Comparison of ENCODE assay signal across 21 cellular contexts in the genomic region with DNA sequence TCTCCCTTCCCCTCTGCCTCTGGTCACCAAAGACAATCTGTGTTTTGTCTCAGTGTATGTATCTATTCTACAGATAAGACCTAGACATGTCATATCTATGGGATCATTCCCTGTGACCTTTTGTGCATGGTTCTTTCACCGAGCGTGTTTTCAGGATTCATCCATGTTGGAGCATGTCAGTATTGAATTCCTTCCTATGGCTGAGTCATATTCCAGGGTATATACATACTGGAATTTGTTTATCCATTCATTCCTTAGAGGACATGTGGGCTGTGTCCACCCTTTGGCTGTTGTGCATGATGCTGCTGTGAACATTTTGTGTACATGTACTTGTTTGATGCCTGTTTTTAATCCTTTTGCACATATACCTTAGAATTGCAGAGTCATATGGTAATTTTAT.
DNase-seq lines count a peak whose midpoint lies in the region; ATAC-seq, FAIRE-seq and TF ChIP-seq lines count a peak whose summit lies in the region.
"Had no signal": no experiment of that assay in that cellular context is flagged by ENCODE, and none has a peak within 500 bp of the region (broad histone marks: within the 10 kb centered on the region; RNA-seq: fewer than 3 reads in every experiment).

No MANE protein-coding gene starts in this region.

- no peaks in the 10 kb centered on the region for H4K20me1 ChIP-seq in K562 (replicated peaks; ENCODE audit: control insufficient read depth, insufficient read depth, low read length)
- peaks cover 31% of the 10 kb centered on the region for H4K20me1 ChIP-seq in osteoblast (ENCODE audit: insufficient read depth, low read length)
- H4K20me1 ChIP-seq: BLaER1 treated with 17β-estradiol and CSF1 and Interleukin-3, amounts not matched to agents 10 nM and 100 nM had no signal

- no peak for TF ChIP-seq RAD21 in K562 (CRISPR knock-in tag; conservative IDR thresholded peaks at IDR 0.05 in 1 of 2, IDR thresholded peaks at IDR 0.05 in 1 of 2)

- BruUV-seq in MCF 10A (replicated peaks; lab: Mats Ljungman, UMichigan) (no TSS peak), K562 (replicated peaks; lab: Mats Ljungman, UMichigan) (no TSS peak)

- WGBS in K562 (ENCODE audit: insufficient coverage, low coverage, missing lambda C conversion rate) = 0% methylated on average over 2 of the region's 2 CpGs

- H3K36me3 ChIP-seq in breast epithelium (no peaks in the 10 kb centered on the region), K562 (ENCODE audit: control insufficient read depth, insufficient read depth, low read length) (no peaks in the 10 kb centered on the region), osteoblast (ENCODE audit: insufficient read depth, low read length) (no peaks in the 10 kb centered on the region)
- H3K36me3 ChIP-seq: BLaER1 treated with 17β-estradiol and CSF1 and Interleukin-3, amounts not matched to agents 10 nM and 100 nM had no signal

- POLR2A ChIA-PET in MCF 10A (lab: Yijun Ruan, JAX) (interaction anchor here (0.7 kb wide), 1 partner anchor 326 kb away, joined by 3 read pairs; no protein-coding TSS in a partner anchor), K562 (lab: Yijun Ruan, JAX) (interaction anchor here (1.1 kb wide), 1 partner anchor 13 kb away, joined by 3 read pairs; no protein-coding TSS in a partner anchor)

- H3K4me1 Mint-ChIP-seq in MCF 10A (ENCODE audit: insufficient read depth, unreplicated experiment) = no peaks in the 10 kb centered on the region
- H3K4me1 Mint-ChIP-seq in stimulated activated naive CD8-positive, alpha-beta T cell treated with anti-CD3 and anti-CD28 coated beads, Interleukin-15, amount 100 ng/mL, for 72 hours = no peaks in the 10 kb centered on the region
- H3K4me1 Mint-ChIP-seq: CD4-positive, alpha-beta memory T cell had no signal

- H3K4me3 Mint-ChIP-seq in MCF 10A (ENCODE audit: unreplicated experiment) = no peak overlapping the region
- H3K4me3 Mint-ChIP-seq in stimulated activated naive CD8-positive, alpha-beta T cell treated with anti-CD3 and anti-CD28 coated beads, Interleukin-15, amount 100 ng/mL, for 72 hours = no peak overlapping the region
- H3K4me3 Mint-ChIP-seq: CD4-positive, alpha-beta memory T cell; HFFc6 had no signal

- H3K36me3 Mint-ChIP-seq in MCF 10A (ENCODE audit: insufficient read depth, unreplicated experiment) = no peaks in the 10 kb centered on the region
- H3K36me3 Mint-ChIP-seq: CD4-positive, alpha-beta memory T cell had no signal

- H3K4me1 ChIP-seq in breast epithelium (no peaks in the 10 kb centered on the region), K562 (replicated peaks in 1 of 2; ENCODE audit: control insufficient read depth in 2 of 2, insufficient read depth in 2 of 2, low read length in 2 of 2) (no peaks in the 10 kb centered on the region), osteoblast (ENCODE audit: insufficient read depth, low read length) (peaks cover 4% of the 10 kb centered on the region)

- ATAC-seq in K562 = no peak
- peak; percentile 30 for ATAC-seq in esophagus mucosa
- no peak for ATAC-seq in stimulated activated naive CD8-positive, alpha-beta T cell treated with anti-CD3 and anti-CD28 coated beads, Interleukin-15, amount 100 ng/mL, for 72 hours

- H3K9me3 ChIP-seq in breast epithelium = no peaks in the 10 kb centered on the region
- H3K9me3 ChIP-seq in K562 (replicated peaks; ENCODE audit: control insufficient read depth, insufficient read depth, low read depth, low read length) = no peaks in the 10 kb centered on the region
- H3K9me3 ChIP-seq in osteoblast (ENCODE audit: low read depth, low read length) = no peaks in the 10 kb centered on the region
- H3K9me3 ChIP-seq: BLaER1 treated with 17β-estradiol and CSF1 and Interleukin-3, amounts not matched to agents 10 nM and 100 nM had no signal

- H3K27ac Mint-ChIP-seq in MCF 10A (ENCODE audit: low read depth, unreplicated experiment) = no peak overlapping the region
- no peak overlapping the region for H3K27ac Mint-ChIP-seq in stimulated activated naive CD8-positive, alpha-beta T cell treated with anti-CD3 and anti-CD28 coated beads, Interleukin-15, amount 100 ng/mL, for 72 hours
- H3K27ac Mint-ChIP-seq: CD4-positive, alpha-beta memory T cell; HFFc6 had no signal

- no peak overlapping the region for H3K4me3 ChIP-seq in breast epithelium
- H3K4me3 ChIP-seq in K562 = no peak overlapping the region
- H3K4me3 ChIP-seq in osteoblast (ENCODE audit: insufficient read depth, low read length) = no peak overlapping the region
- H3K4me3 ChIP-seq: BLaER1 treated with 17β-estradiol and CSF1 and Interleukin-3, amounts not matched to agents 10 nM and 100 nM had no signal

- H3K27ac ChIP-seq in breast epithelium = no peak overlapping the region
- H3K27ac ChIP-seq in K562 (ENCODE audit: extremely low read depth, low read depth, low read length) = no peak overlapping the region
- no peak overlapping the region for H3K27ac ChIP-seq in osteoblast (ENCODE audit: low read depth, low read length)
- H3K27ac ChIP-seq: 22Rv1; BLaER1 treated with 17β-estradiol and CSF1 and Interleukin-3, amounts not matched to agents 10 nM and 100 nM; KMS-11 had no signal

- H3K27me3 ChIP-seq in breast epithelium (no peaks in the 10 kb centered on the region), K562 (ENCODE audit: control insufficient read depth in 2 of 2, insufficient read depth in 2 of 2, low read length in 2 of 2) (peaks cover 13 to 43% of the 10 kb centered on the region in 2 experiments; a peak in 4 of 5 replicates), osteoblast (ENCODE audit: insufficient read depth, low read length) (no peaks in the 10 kb centered on the region)
- H3K27me3 ChIP-seq: BLaER1 treated with 17β-estradiol and CSF1 and Interleukin-3, amounts not matched to agents 10 nM and 100 nM had no signal

- DNase-seq in MCF 10A (ENCODE audit: unreplicated experiment) = peak; percentile 25
- no peak for DNase-seq in breast epithelium (ENCODE audit: low spot score in 2 of 2)
- no peak for DNase-seq in K562 (ENCODE audit: extremely low read depth in 1 of 4, low spot score in 3 of 4)
- DNase-seq in osteoblast (ENCODE audit: insufficient read length, low spot score, missing footprints) = no peak
- no peak for DNase-seq in inferior parietal cortex (ENCODE audit: extremely low spot score)
- no peak for DNase-seq in DMS 273 treated with DMSO at 0.1 percent for 48 hours (lab: John Stamatoyannopoulos, UW)
- DNase-seq in stimulated activated naive CD8-positive, alpha-beta T cell treated with anti-CD3 and anti-CD28 coated beads, Interleukin-15, amount 100 ng/mL, for 72 hours = no peak
- DNase-seq: ACHN; CD4-positive, alpha-beta memory T cell; HFFc6; NCI-H1105 treated with DMSO at 0.1 percent for 48 hours; NCI-H2029 treated with DMSO at 0.1 percent for 48 hours; NCI-H226; NCI-H510A treated with DMSO at 0.1 percent for 48 hours; NCI-H748 treated with DMSO at 0.1 percent for 48 hours had no signal

- intact Hi-C loops in MCF 10A (cut with micrococcal nuclease) (no loop called here), breast epithelium (cut with DNase I; ENCODE audit: low total_unique reads) (no loop called here), K562 (cut with micrococcal nuclease) (loop anchor here (10.0 kb wide), 1 partner anchor 376 kb away; no protein-coding TSS in a partner anchor)

- H3K79me2 ChIP-seq in K562 (ENCODE audit: control insufficient read depth, insufficient read depth, low read length) = no peaks in the 10 kb centered on the region
- H3K79me2 ChIP-seq in osteoblast (ENCODE audit: insufficient read depth, low read length) = peaks cover 3% of the 10 kb centered on the region

- TF ChIP-seq CTCF in MCF 10A (IDR thresholded peaks at IDR 0.05; ENCODE audit: unreplicated experiment) (no peak), breast epithelium (IDR thresholded peaks at IDR 0.05) (no peak), K562 (IDR thresholded peaks at IDR 0.05 in 2 of 3, conservative IDR thresholded peaks at IDR 0.05 in 1 of 3; ENCODE audit: insufficient read depth in 2 of 3, low read depth in 1 of 3, low read length in 3 of 3) (no peak), osteoblast (IDR thresholded peaks at IDR 0.05; ENCODE audit: extremely low read depth, low read depth, low read length) (no peak)

- TF ChIP-seq EP300 in K562 (IDR thresholded peaks at IDR 0.05; ENCODE audit: low read length) = no peak

- CTCF ChIA-PET in MCF 10A (lab: Yijun Ruan, JAX) = interaction anchor here (0.6 to 9.4 kb wide), 22 partner anchors 9 to 456 kb away, joined by 3 to 165 read pairs (median 7); no protein-coding TSS in a partner anchor
- CTCF ChIA-PET in K562 (lab: Yijun Ruan, JAX; ENCODE audit: low intra/inter-chr PET ratio) = interaction anchor here (2.9 kb wide), 1 partner anchor 133 kb away, joined by 26 read pairs; no protein-coding TSS in a partner anchor

- TF ChIP-seq POLR2A in breast epithelium (IDR thresholded peaks at IDR 0.05) = no peak
- TF ChIP-seq POLR2A in K562 (conservative IDR thresholded peaks at IDR 0.05) = no peak

- H3K4me2 ChIP-seq in K562 (ENCODE audit: insufficient read depth, low read length) = no peak overlapping the region
- no peak overlapping the region for H3K4me2 ChIP-seq in osteoblast (ENCODE audit: insufficient read depth, low read length)
- H3K4me2 ChIP-seq: KMS-11 had no signal

- H3K9me1 ChIP-seq in K562 (ENCODE audit: control insufficient read depth, insufficient read depth, low read length) = no peaks in the 10 kb centered on the region

- FAIRE-seq in K562 (lab: Jason Lieb, UNC) = peak; percentile 55
- FAIRE-seq: GM19239, H54 had no signal

- H3K27me3 Mint-ChIP-seq in MCF 10A (ENCODE audit: insufficient read depth, unreplicated experiment) = peaks cover 12% of the 10 kb centered on the region
- H3K27me3 Mint-ChIP-seq in stimulated activated naive CD8-positive, alpha-beta T cell treated with anti-CD3 and anti-CD28 coated beads, Interleukin-15, amount 100 ng/mL, for 72 hours = peaks cover 8% of the 10 kb centered on the region

- no peaks in the 10 kb centered on the region for H3K9me3 Mint-ChIP-seq in MCF 10A (ENCODE audit: unreplicated experiment)
- H3K9me3 Mint-ChIP-seq in stimulated activated naive CD8-positive, alpha-beta T cell treated with anti-CD3 and anti-CD28 coated beads, Interleukin-15, amount 100 ng/mL, for 72 hours = no peaks in the 10 kb centered on the region
- H3K9me3 Mint-ChIP-seq: CD4-positive, alpha-beta memory T cell; HFFc6 had no signal

- H3K9ac ChIP-seq in K562 (ENCODE audit: insufficient read depth in 1 of 2, low read depth in 2 of 2, low read length in 2 of 2) = no peak overlapping the region
- H3K9ac ChIP-seq: BLaER1 treated with 17β-estradiol and CSF1 and Interleukin-3, amounts not matched to agents 10 nM and 100 nM; KMS-11 had no signal

- no peak overlapping the region for H2AFZ ChIP-seq in K562 (ENCODE audit: low read depth, low read length)
- H2AFZ ChIP-seq in osteoblast (ENCODE audit: low read length) = no peak overlapping the region

- in situ Hi-C loops in K562 (cut with MboI) = no loop called here

TF ChIP-seq in K562, 482 proteins besides CTCF, POLR2A, EP300 and RAD21 (continues in another document):
- TF ChIP-seq ZNF324 (CRISPR knock-in tag; IDR thresholded peaks at IDR 0.05) = no peak
- TF ChIP-seq SMARCA4 (IDR thresholded peaks at IDR 0.05) = no peak
- TF ChIP-seq HDAC1 (IDR thresholded peaks at IDR 0.05) = no peak
- TF ChIP-seq ZNF644 (tag; IDR thresholded peaks at IDR 0.05; ENCODE audit: low read depth) = no peak
- no peak for TF ChIP-seq DPF2 (IDR thresholded peaks at IDR 0.05)
